In the genomic region with DNA sequence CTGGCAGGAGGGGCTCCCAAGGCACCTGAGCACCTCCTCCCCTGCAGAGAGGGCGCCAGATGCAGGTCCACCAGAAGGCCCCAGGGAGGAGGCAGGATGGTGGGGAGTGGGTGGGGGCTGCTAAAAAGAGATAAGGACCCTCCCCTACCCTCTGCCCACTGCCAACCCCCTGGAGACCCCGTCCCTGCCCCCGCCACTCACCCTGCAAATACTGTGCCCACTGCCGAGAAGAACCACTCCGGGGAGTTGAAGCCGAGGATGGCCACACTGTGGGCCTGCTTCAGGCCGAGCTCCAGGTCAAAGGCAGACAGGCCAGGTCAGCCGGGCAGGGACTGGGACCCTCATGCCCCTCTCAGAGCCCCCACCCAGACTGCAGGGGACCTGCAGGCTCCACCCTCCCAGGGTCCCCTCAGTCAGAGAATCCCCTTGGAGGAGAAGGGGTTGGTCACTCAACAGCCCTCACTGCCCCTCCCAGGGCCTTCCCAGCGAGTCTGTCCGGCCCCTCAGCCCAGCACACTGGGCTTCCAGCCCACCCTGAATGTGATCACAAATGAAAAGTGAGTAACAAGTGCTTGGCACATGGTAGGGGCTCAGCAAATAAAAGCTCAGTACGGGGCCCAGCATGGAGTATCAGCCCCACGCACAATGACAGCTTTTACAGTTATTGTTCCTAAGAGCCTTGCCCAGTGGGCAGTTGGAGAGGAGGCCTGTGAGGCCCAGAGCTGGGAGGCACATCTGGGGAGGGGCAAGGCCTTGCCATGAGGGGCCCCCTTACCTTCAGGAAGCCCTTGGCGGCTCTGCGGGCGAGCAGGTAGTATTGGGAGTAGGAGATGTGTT, we compare ENCODE assay signal across 19 cellular contexts. TPM values are rescaled to one million over a fixed set of nuclear protein-coding genes. Genes with fewer than 3 reads are reported as not detected.
A peak's percentile ranks its signal among the peaks of the same experiment; 100 is the strongest.
DNase-seq lines count a peak whose midpoint lies in the region; ATAC-seq and TF ChIP-seq lines count a peak whose summit lies in the region.
"Had no signal": no experiment of that assay in that cellular context is flagged by ENCODE, and none has a peak within 500 bp of the region (broad histone marks: within the 10 kb centered on the region; RNA-seq: fewer than 3 reads in every experiment).

No MANE protein-coding gene starts in this region.

- POLR2A ChIA-PET in PC-3 (lab: Charles Lee; ENCODE audit: unreplicated experiment): no interaction called here

- H3K9me3 ChIP-seq in right cardiac atrium (ENCODE audit: control insufficient read depth, low read length): no peaks in the 10 kb centered on the region
- peaks cover 9% of the 10 kb centered on the region for H3K9me3 ChIP-seq in left ventricle myocardium inferior (replicated peaks)
- H3K9me3 ChIP-seq in endodermal cell (ENCODE audit: control insufficient read depth, low read length): no peaks in the 10 kb centered on the region
- no peaks in the 10 kb centered on the region for H3K9me3 ChIP-seq in neuronal stem cell (replicated peaks in 1 of 2; ENCODE audit: control insufficient read depth in 2 of 2, insufficient read depth in 1 of 2, low read depth in 1 of 2, low read length in 2 of 2)
- H3K9me3 ChIP-seq in PC-3 (ENCODE audit: low read length): no peaks in the 10 kb centered on the region
- H3K9me3 ChIP-seq: Caco-2 had no signal

- CTCF ChIA-PET in PC-3 (lab: Charles Lee): no interaction called here

- H3K23ac ChIP-seq in neuronal stem cell (ENCODE audit: low read depth, low read length, poor library complexity): no peak overlapping the region

- H3K27ac ChIP-seq in right cardiac atrium (ENCODE audit: low read length) (no peak overlapping the region), left ventricle myocardium inferior (replicated peaks) (no peak overlapping the region), endodermal cell (ENCODE audit: low read depth, low read length) (no peak overlapping the region), neuronal stem cell (replicated peaks; ENCODE audit: low read length) (no peak overlapping the region), PC-3 (ENCODE audit: low read length) (no peak overlapping the region)

- H2BK15ac ChIP-seq in neuronal stem cell (ENCODE audit: low read length): peak overlapping the region; percentile 86

- no peak overlapping the region for H3K4me3 Mint-ChIP-seq in endodermal cell
- H3K4me3 Mint-ChIP-seq: CD4-positive, CD25-positive, alpha-beta regulatory T cell had no signal

- H3K27me3 Mint-ChIP-seq in endodermal cell (ENCODE audit: insufficient read depth): no peaks in the 10 kb centered on the region

- intact Hi-C loops in right cardiac atrium (cut with DNase I) (loop anchor here (1.0 to 10.0 kb wide), 3 partner anchors 79 to 82 kb away; no protein-coding TSS in a partner anchor), left ventricle myocardium inferior (cut with micrococcal nuclease) (no loop called here), PC-3 (cut with micrococcal nuclease) (no loop called here)

- peak overlapping the region; percentile 29 for H2AFZ ChIP-seq in neuronal stem cell (ENCODE audit: low read length)
- no peak overlapping the region for H2AFZ ChIP-seq in PC-3 (ENCODE audit: low read length)

- 84% methylated on average over 15 of the region's 15 CpGs for WGBS in right cardiac atrium
- WGBS in endodermal cell (ENCODE audit: insufficient coverage in 1 of 2, insufficient read length in 1 of 2), 2 experiments: 85 to 91% methylated on average over 4 to 14 of the region's 15 CpGs
- no CpG with 5 or more reads among the region's 15 CpGs for WGBS in neuronal stem cell (ENCODE audit: extremely low coverage in 2 of 2, insufficient read length in 2 of 2, insufficient replicate concordance in 1 of 2), 2 donors

- DNase-seq in right cardiac atrium (no peak), left ventricle myocardium inferior (no peak), endodermal cell (peak; percentile 36), neuronal stem cell (ENCODE audit: low spot score) (no peak), PC-3 (no peak)
- DNase-seq in stimulated activated naive CD4-positive, alpha-beta T cell treated with Interleukin-2 at 50 U/mL for 16 hours (lab: John Stamatoyannopoulos, UW): no peak
- DNase-seq: ACHN; Caco-2; CD4-positive, CD25-positive, alpha-beta regulatory T cell; DMS153; GOT3; IMR-90; Karpas-422; MG63; NCI-H1092; NCI-H2081 treated with DMSO at 0.1 percent for 48 hours; NCI-H510A; NCI-H774 had no signal

- no peaks in the 10 kb centered on the region for H4K20me1 ChIP-seq in PC-3 (ENCODE audit: low read length)

- H3K14ac ChIP-seq in neuronal stem cell (ENCODE audit: low read length): no peak overlapping the region

- H3K4me1 ChIP-seq in right cardiac atrium (ENCODE audit: control insufficient read depth, insufficient read depth, low read length) (no peaks in the 10 kb centered on the region), left ventricle myocardium inferior (no peaks in the 10 kb centered on the region), endodermal cell (ENCODE audit: control insufficient read depth, insufficient read depth, low read length) (no peaks in the 10 kb centered on the region), neuronal stem cell (ENCODE audit: control insufficient read depth in 2 of 2, insufficient read depth in 1 of 2, low read depth in 1 of 2, low read length in 2 of 2) (peaks cover 0 to 4% of the 10 kb centered on the region in 2 donors), PC-3 (ENCODE audit: insufficient read depth, low read length) (no peaks in the 10 kb centered on the region)
- H3K4me1 ChIP-seq: Caco-2 had no signal

- ATAC-seq in right cardiac atrium (peak; percentile 12 to 22), HG03108 (IDR thresholded peaks at IDR 0.05; ENCODE audit: unreplicated experiment) (no peak), PC-3 (no peak)

- no peak overlapping the region for H3K4ac ChIP-seq in neuronal stem cell (ENCODE audit: low read length)

- no peaks in the 10 kb centered on the region for H3K36me3 ChIP-seq in left ventricle myocardium inferior
- no peaks in the 10 kb centered on the region for H3K36me3 ChIP-seq in endodermal cell (ENCODE audit: control insufficient read depth, insufficient read depth, low read length)
- H3K36me3 ChIP-seq in neuronal stem cell (replicated peaks in 1 of 2; ENCODE audit: control insufficient read depth in 2 of 2, insufficient read depth in 2 of 2, low read length in 2 of 2): no peaks in the 10 kb centered on the region
- no peaks in the 10 kb centered on the region for H3K36me3 ChIP-seq in PC-3 (ENCODE audit: low read depth, low read length)
- H3K36me3 ChIP-seq: MG63 had no signal

- H3K79me1 ChIP-seq in neuronal stem cell (ENCODE audit: low read depth, low read length): no peaks in the 10 kb centered on the region

- no TSS peak for BruUV-seq in PC-3 (replicated peaks; lab: Mats Ljungman, UMichigan)

- H3K18ac ChIP-seq in neuronal stem cell (ENCODE audit: low read length): peak overlapping the region; percentile 31

- H2BK5ac ChIP-seq in neuronal stem cell (ENCODE audit: low read length): peak overlapping the region; percentile 1

- no peak overlapping the region for H3K9ac ChIP-seq in endodermal cell (ENCODE audit: extremely low read depth, low read length, poor library complexity, severe bottlenecking)
- no peak overlapping the region for H3K9ac ChIP-seq in neuronal stem cell (ENCODE audit: low read depth, low read length, poor library complexity)
- no peak overlapping the region for H3K9ac ChIP-seq in PC-3 (ENCODE audit: low read length)

- H3K9me3 Mint-ChIP-seq in endodermal cell: peaks cover 1% of the 10 kb centered on the region

- H2AK5ac ChIP-seq in neuronal stem cell (ENCODE audit: low read depth, low read length): peak overlapping the region; percentile 46

- H4K8ac ChIP-seq in neuronal stem cell (ENCODE audit: low read depth, low read length): no peak overlapping the region

- TF ChIP-seq CTCF in left ventricle myocardium inferior (IDR thresholded peaks at IDR 0.05; ENCODE audit: borderline replicate concordance): no peak
- TF ChIP-seq CTCF in endodermal cell (conservative IDR thresholded peaks at IDR 0.05): no peak
- no peak for TF ChIP-seq CTCF in PC-3 (conservative IDR thresholded peaks at IDR 0.05; ENCODE audit: low read depth, low read length)

- H3F3A ChIP-seq in PC-3 (ENCODE audit: low read length, unreplicated experiment): no peaks in the 10 kb centered on the region

- H3K36me3 Mint-ChIP-seq in endodermal cell (ENCODE audit: low read depth): no peaks in the 10 kb centered on the region
- H3K36me3 Mint-ChIP-seq: CD4-positive, CD25-positive, alpha-beta regulatory T cell had no signal

- no peak overlapping the region for H3K27ac Mint-ChIP-seq in endodermal cell

- no peak overlapping the region for H2BK12ac ChIP-seq in neuronal stem cell (ENCODE audit: low read length)

- H3K4me1 Mint-ChIP-seq in endodermal cell: no peaks in the 10 kb centered on the region

- H3K4me3 ChIP-seq in right cardiac atrium (ENCODE audit: low read length): no peak overlapping the region
- no peak overlapping the region for H3K4me3 ChIP-seq in left ventricle myocardium inferior
- no peak overlapping the region for H3K4me3 ChIP-seq in endodermal cell (ENCODE audit: low read length)
- no peak overlapping the region for H3K4me3 ChIP-seq in neuronal stem cell (ENCODE audit: low read length in 2 of 2)
- H3K4me3 ChIP-seq in PC-3 (ENCODE audit: low read length): no peak overlapping the region
- H3K4me3 ChIP-seq: MG63 had no signal

- no peaks in the 10 kb centered on the region for H3K9me2 ChIP-seq in PC-3 (replicated peaks; ENCODE audit: low read length)

- no peak overlapping the region for H3K4me2 ChIP-seq in neuronal stem cell (ENCODE audit: insufficient read depth, low read length, poor library complexity, severe bottlenecking)
- H3K4me2 ChIP-seq in PC-3 (ENCODE audit: low read length): no peak overlapping the region

- H4K91ac ChIP-seq in neuronal stem cell (ENCODE audit: low read depth, low read length, poor library complexity): no peak overlapping the region

- no peaks in the 10 kb centered on the region for H3K79me2 ChIP-seq in PC-3 (ENCODE audit: low read length)

- H3K27me3 ChIP-seq in right cardiac atrium (ENCODE audit: control insufficient read depth, insufficient read depth) (no peaks in the 10 kb centered on the region), left ventricle myocardium inferior (ENCODE audit: low read depth) (no peaks in the 10 kb centered on the region), endodermal cell (ENCODE audit: control insufficient read depth, insufficient read depth, low read length, poor library complexity, severe bottlenecking) (no peaks in the 10 kb centered on the region), neuronal stem cell (ENCODE audit: control insufficient read depth in 3 of 3, insufficient read depth in 3 of 3, low read depth in 1 of 3, low read length in 3 of 3) (no peaks in the 10 kb centered on the region), PC-3 (ENCODE audit: low read length) (no peaks in the 10 kb centered on the region)

- no peak overlapping the region for H2BK120ac ChIP-seq in neuronal stem cell (ENCODE audit: low read depth, low read length)

RNA-seq across cellular contexts. Expression of a gene that starts 40.4 kb away (rescaled TPM):
- total RNA-seq in right cardiac atrium (under 1 TPM in 3 of 4 donors, not detected in 1; 0.35 to 0.51 (median 0.42) TPM), left ventricle myocardium inferior (0.25 TPM), endodermal cell (1 to 10 TPM in 1 of 2 donors, under 1 TPM in 1; 0.27 to 1.2 TPM), PC-3 (2014; rRNA removed) (0.36 and 0.40 TPM in 2 replicates)
- polyA plus RNA-seq in right cardiac atrium: 1.1 TPM
- polyA plus RNA-seq in endodermal cell (2013, experiment 1 of 2): 1.6 TPM
- 2.4 TPM for polyA plus RNA-seq in endodermal cell (2013, experiment 2 of 2)
- polyA plus RNA-seq in neuronal stem cell (2013, experiment 1 of 2): 0.57 TPM
- 0.93 TPM for polyA plus RNA-seq in neuronal stem cell (2013, experiment 2 of 2)
- total RNA-seq: Caco-2, IMR-90 had no signal

RNA-seq across cellular contexts. Expression of a gene that starts 44.8 kb away (rescaled TPM):
- total RNA-seq in right cardiac atrium (100 to 1,000 TPM; 288 to 523 (median 472) TPM), left ventricle myocardium inferior (465 TPM), endodermal cell (10 to 100 TPM; 34.2 to 43.2 TPM), PC-3 (2014; rRNA removed) (55.0 and 78.8 TPM in 2 replicates)
- polyA plus RNA-seq in right cardiac atrium: 193 TPM
- 16.1 TPM for polyA plus RNA-seq in endodermal cell (2013, experiment 1 of 2)
- 16.9 TPM for polyA plus RNA-seq in endodermal cell (2013, experiment 2 of 2)
- polyA plus RNA-seq in neuronal stem cell (2013, experiment 1 of 2): 8.8 TPM
- polyA plus RNA-seq in neuronal stem cell (2013, experiment 2 of 2): 7.7 TPM

Comparison
In these comparisons a context has a peak if more than half of its experiments do, and no peak if none do; other contexts are left out.
1. intact Hi-C loops: an anchor here in right cardiac atrium (1.0 to 10.0 kb wide); none called in left ventricle myocardium inferior and PC-3.
2. ATAC-seq: peak in right cardiac atrium (2 of 2); none in HG03108 (single experiment) and PC-3 (single experiment).